Comparison of ENCODE assay signal across 8 cellular contexts in the genomic region with DNA sequence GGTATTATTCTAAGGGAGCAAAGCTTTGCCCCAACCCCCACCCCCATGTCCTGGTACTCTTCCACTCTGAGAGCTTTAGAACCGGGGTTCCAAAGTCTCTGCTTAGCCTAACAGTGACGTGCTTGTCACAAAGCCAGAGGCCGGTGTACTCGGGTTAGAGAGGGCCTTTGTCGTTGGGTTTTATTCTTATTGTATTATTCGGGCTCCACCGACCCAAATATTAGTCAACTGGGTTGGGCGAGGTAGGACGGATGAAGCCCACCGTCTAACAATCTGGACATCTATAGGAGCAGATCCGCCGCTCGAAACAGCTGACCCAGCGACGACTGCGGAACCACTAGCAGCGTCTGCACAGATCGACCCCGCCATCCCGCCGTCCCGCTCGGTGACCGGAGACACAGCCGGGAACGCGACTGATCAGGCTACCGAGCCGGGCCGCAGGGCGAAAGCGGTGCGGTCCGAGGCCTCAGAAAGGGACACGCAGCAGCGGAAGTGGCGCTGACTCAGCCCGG. TPM values are rescaled to one million over a fixed set of nuclear protein-coding genes. Genes with fewer than 3 reads are reported as not detected.
DNase-seq lines count a peak whose midpoint lies in the region; ATAC-seq and TF ChIP-seq lines count a peak whose summit lies in the region.
"Not testable (repeated sequence)": the region's sequence is repeated elsewhere in the genome, so short reads cannot be mapped to it uniquely, and the experiment has no call there.

No MANE protein-coding gene starts in this region.

- ATAC-seq in activated T-helper 17 cell treated with anti-CD3 and anti-CD28 coated beads, Interleukin-2, amount 50 U/mL, for 72 hours (replicated peaks), result peak; percentile 11

- H3K4me1 ChIP-seq in CD8-positive, alpha-beta memory T cell (ENCODE audit: insufficient read depth, low read length), result peaks cover 35% of the 10 kb centered on the region
- not testable (repeated sequence) for H3K4me1 ChIP-seq in HEK293 (ENCODE audit: control insufficient read depth, insufficient read depth, low read length); iPS-15b (ENCODE audit: control insufficient read depth, insufficient read depth, low read length)
- peaks cover 24% of the 10 kb centered on the region for H3K4me1 ChIP-seq in effector memory CD4-positive, alpha-beta T cell (ENCODE audit: control insufficient read depth, insufficient read depth, low read length, poor library complexity, severe bottlenecking)

- peaks cover 38 to 63% (median 55%) of the 10 kb centered on the region in 3 donors for H3K4me1 Mint-ChIP-seq in CD8-positive, alpha-beta memory T cell
- peaks cover 15% of the 10 kb centered on the region for H3K4me1 Mint-ChIP-seq in activated T-helper 17 cell treated with anti-CD3 and anti-CD28 coated beads, Interleukin-2, amount 50 U/mL, for 72 hours

- CTCF ChIA-PET in CD8-positive, alpha-beta memory T cell (lab: Charles Lee), result interaction anchor here (1.0 to 2.4 kb wide), 2 partner anchors 25 to 32 kb away, joined by 3 to 8 read pairs; a partner anchor contains a TSS
- CTCF ChIA-PET in HEK293 (lab: Yijun Ruan, JAX), result not testable (repeated sequence)

- peaks cover 49% of the 10 kb centered on the region for H3K79me2 ChIP-seq in neural cell (replicated peaks; ENCODE audit: insufficient read depth, low read length)

- peak overlapping the region; percentile 84 to 94 (median 88) for H3K4me3 Mint-ChIP-seq in CD8-positive, alpha-beta memory T cell
- peak overlapping the region; percentile 92 for H3K4me3 Mint-ChIP-seq in activated T-helper 17 cell treated with anti-CD3 and anti-CD28 coated beads, Interleukin-2, amount 50 U/mL, for 72 hours

- TF ChIP-seq CTCF in HEK293 (tag by site-specific recombination; IDR thresholded peaks at IDR 0.05); NB4 (IDR thresholded peaks at IDR 0.05; ENCODE audit: low read depth, low read length); neural cell (IDR thresholded peaks at IDR 0.05; ENCODE audit: poor library complexity, severe bottlenecking): not testable (repeated sequence)

- H3F3A ChIP-seq in neural cell (ENCODE audit: insufficient read depth, low read length, poor library complexity, severe bottlenecking), result not testable (repeated sequence)

- H3K9me3 ChIP-seq in CD8-positive, alpha-beta memory T cell (ENCODE audit: low read length); HEK293 (ENCODE audit: control insufficient read depth, insufficient read depth, low read depth, low read length); effector memory CD4-positive, alpha-beta T cell (ENCODE audit: control insufficient read depth, low read length); iPS-15b (ENCODE audit: control insufficient read depth, insufficient read depth, low read length); neural cell (ENCODE audit: low read length): not testable (repeated sequence)

- not testable (repeated sequence) for H3K4me2 ChIP-seq in neural cell (ENCODE audit: low read length)

- not testable (repeated sequence) for H3K36me3 ChIP-seq in CD8-positive, alpha-beta memory T cell (ENCODE audit: insufficient read depth, low read length); effector memory CD4-positive, alpha-beta T cell (ENCODE audit: control insufficient read depth, insufficient read depth, low read length); iPS-15b (ENCODE audit: control insufficient read depth, insufficient read depth, low read length); neural cell (ENCODE audit: insufficient read depth, low read length)
- peaks cover 5 to 11% of the 10 kb centered on the region in 2 experiments; a peak in 2 of 3 replicates for H3K36me3 ChIP-seq in HEK293 (ENCODE audit: control insufficient read depth in 2 of 2, insufficient read depth in 1 of 2, low read length in 2 of 2)

- peak overlapping the region; percentile 58 to 100 (median 83) for H3K27ac Mint-ChIP-seq in CD8-positive, alpha-beta memory T cell
- peak overlapping the region; percentile 30 for H3K27ac Mint-ChIP-seq in activated T-helper 17 cell treated with anti-CD3 and anti-CD28 coated beads, Interleukin-2, amount 50 U/mL, for 72 hours

- H3K9ac ChIP-seq in iPS-15b (ENCODE audit: low read depth, low read length), result peak overlapping the region; percentile 89
- H3K9ac ChIP-seq in neural cell (ENCODE audit: low read length), result peak overlapping the region; percentile 98

- H4K20me1 ChIP-seq in neural cell (ENCODE audit: insufficient read depth), result not testable (repeated sequence)

- not testable (repeated sequence) for TF ChIP-seq EP300 in neural cell (conservative IDR thresholded peaks at IDR 0.05; ENCODE audit: poor library complexity, severe bottlenecking)

- H3K27ac ChIP-seq in CD8-positive, alpha-beta memory T cell (ENCODE audit: low read depth, low read length), result peak overlapping the region; percentile 86
- H3K27ac ChIP-seq in HEK293 (ENCODE audit: extremely low read depth, low read depth, low read length) (peak overlapping the region; percentile 65), neural cell (ENCODE audit: low read length) (peak overlapping the region; percentile 97), temporal lobe (ENCODE audit: low read depth, low read length) (peak overlapping the region; percentile 82)
- H3K27ac ChIP-seq in effector memory CD4-positive, alpha-beta T cell (ENCODE audit: insufficient read depth, low read length, poor library complexity, severe bottlenecking), result peak overlapping the region; percentile 83

- not testable (repeated sequence) for TF ChIP-seq POLR2A in NB4 (IDR thresholded peaks at IDR 0.05; ENCODE audit: extremely low read depth, insufficient read length)

- POLR2A ChIA-PET in CD8-positive, alpha-beta memory T cell (lab: Charles Lee), result interaction anchor here (2.0 kb wide), 1 partner anchor 31 kb away, joined by 20 read pairs; a partner anchor contains a TSS
- POLR2A ChIA-PET in HEK293 (lab: Yijun Ruan, JAX), result interaction anchor here (0.6 to 5.7 kb wide), 10 partner anchors 19 to 746 kb away, joined by 3 to 35 read pairs (median 4); a partner anchor contains a TSS

- H3K9me2 ChIP-seq in neural cell (ENCODE audit: insufficient read depth, low read length), result not testable (repeated sequence)

- H2AFZ ChIP-seq in neural cell (ENCODE audit: low read depth, low read length), result not testable (repeated sequence)

- TF ChIP-seq RAD21 in neural cell (conservative IDR thresholded peaks at IDR 0.05), result not testable (repeated sequence)

- peak overlapping the region; percentile 88 for H3K4me3 ChIP-seq in CD8-positive, alpha-beta memory T cell (ENCODE audit: low read length)
- H3K4me3 ChIP-seq in HEK293 (ENCODE audit: low read depth, low read length) (peak overlapping the region; percentile 97), NB4 (ENCODE audit: low read depth, low read length) (peak overlapping the region; percentile 58), iPS-15b (ENCODE audit: low read depth, low read length) (peak overlapping the region; percentile 98), neural cell (ENCODE audit: low read length) (peak overlapping the region; percentile 100)
- peak overlapping the region; percentile 96 for H3K4me3 ChIP-seq in effector memory CD4-positive, alpha-beta T cell (ENCODE audit: insufficient read depth, low read depth, low read length, poor library complexity, severe bottlenecking)

- H3K9me3 Mint-ChIP-seq in CD8-positive, alpha-beta memory T cell; activated T-helper 17 cell treated with anti-CD3 and anti-CD28 coated beads, Interleukin-2, amount 50 U/mL, for 72 hours: not testable (repeated sequence)

- not testable (repeated sequence) for DNase-seq in CD8-positive, alpha-beta memory T cell; NB4 (ENCODE audit: low read depth); effector memory CD4-positive, alpha-beta T cell

- H3K27me3 Mint-ChIP-seq in CD8-positive, alpha-beta memory T cell; activated T-helper 17 cell treated with anti-CD3 and anti-CD28 coated beads, Interleukin-2, amount 50 U/mL, for 72 hours: not testable (repeated sequence)

- H3K36me3 Mint-ChIP-seq in CD8-positive, alpha-beta memory T cell, result peaks cover 0 to 19% (median 0%) of the 10 kb centered on the region in 3 donors
- H3K36me3 Mint-ChIP-seq in activated T-helper 17 cell treated with anti-CD3 and anti-CD28 coated beads, Interleukin-2, amount 50 U/mL, for 72 hours (ENCODE audit: low read depth), result peaks cover 18% of the 10 kb centered on the region

- not testable (repeated sequence) for H3K27me3 ChIP-seq in CD8-positive, alpha-beta memory T cell (ENCODE audit: insufficient read depth, low read length, poor library complexity, severe bottlenecking); effector memory CD4-positive, alpha-beta T cell (replicated peaks; ENCODE audit: control insufficient read depth, insufficient read depth, low read length, poor library complexity, severe bottlenecking); iPS-15b (ENCODE audit: control insufficient read depth, insufficient read depth, low read length); neural cell (ENCODE audit: insufficient read depth, low read depth, low read length)

TF ChIP-seq in HEK293, 187 proteins besides CTCF, POLR2A, EP300 and RAD21 (continues in another document):
- TF ChIP-seq SP2 (tag by site-specific recombination; IDR thresholded peaks at IDR 0.05), result peak; percentile 73; the same call in 1 of the 2 replicates

RNA-seq across cellular contexts. Expression of a gene that starts 0.4 kb away (rescaled TPM):
- total RNA-seq in CD8-positive, alpha-beta memory T cell, result 100 to 1,000 TPM; 107 to 108 TPM
- 148 TPM for polyA plus RNA-seq in CD8-positive, alpha-beta memory T cell
- 10 to 100 TPM; 48.6 to 89.5 TPM for total RNA-seq in activated T-helper 17 cell treated with anti-CD3 and anti-CD28 coated beads, Interleukin-2, amount 50 U/mL, for 72 hours
- 384 and 400 TPM in 2 replicates for polyA plus RNA-seq in neural cell
- polyA minus RNA-seq in neural cell, result 264 and 267 TPM in 2 replicates
- 146 TPM for total RNA-seq in temporal lobe

RNA-seq across cellular contexts. Expression of a gene that starts 2.8 kb away (rescaled TPM):
- 10 to 100 TPM; 82.3 to 86.2 TPM for total RNA-seq in CD8-positive, alpha-beta memory T cell
- polyA plus RNA-seq in CD8-positive, alpha-beta memory T cell, result 6.2 TPM
- total RNA-seq in activated T-helper 17 cell treated with anti-CD3 and anti-CD28 coated beads, Interleukin-2, amount 50 U/mL, for 72 hours, result 10 to 100 TPM; 54.6 to 84.8 TPM
- polyA plus RNA-seq in neural cell, result 20.9 and 26.9 TPM in 2 replicates
- 24.3 and 34.6 TPM in 2 replicates for polyA minus RNA-seq in neural cell
- total RNA-seq in temporal lobe, result 18.2 TPM

RNA-seq across cellular contexts. Expression of a gene that starts 31.2 kb away (rescaled TPM):
- total RNA-seq in CD8-positive, alpha-beta memory T cell, result 10 to 100 TPM; 29.7 to 33.8 TPM
- polyA plus RNA-seq in CD8-positive, alpha-beta memory T cell, result 12.7 TPM
- total RNA-seq in activated T-helper 17 cell treated with anti-CD3 and anti-CD28 coated beads, Interleukin-2, amount 50 U/mL, for 72 hours, result 10 to 100 TPM; 21.5 to 27.9 TPM
- polyA plus RNA-seq in neural cell, result 12.8 and 12.9 TPM in 2 replicates
- polyA minus RNA-seq in neural cell, result 37.5 and 47.5 TPM in 2 replicates
- 36.9 TPM for total RNA-seq in temporal lobe
